Comparison of ENCODE assay signal across 24 cellular contexts in genomic region chr10:105085980-105086379, GRCh38.
DNase-seq lines count a peak whose midpoint lies in the region; ATAC-seq, FAIRE-seq and TF ChIP-seq lines count a peak whose summit lies in the region.
"Had no signal": no experiment of that assay in that cellular context is flagged by ENCODE, and none has a peak within 500 bp of the region (broad histone marks: within the 10 kb centered on the region; RNA-seq: fewer than 3 reads in every experiment).

No MANE protein-coding gene starts in this region.

- TF ChIP-seq CTCF in HepG2 (CRISPR knock-in tag; IDR thresholded peaks at IDR 0.05): no peak
- no peak for TF ChIP-seq CTCF in right lobe of liver (IDR thresholded peaks at IDR 0.05)
- TF ChIP-seq CTCF in GM12878 (IDR thresholded peaks at IDR 0.05 in 2 of 3, conservative IDR thresholded peaks at IDR 0.05 in 1 of 3; ENCODE audit: control insufficient read depth in 2 of 3, extremely low read depth in 1 of 3, insufficient read depth in 1 of 3, low read depth in 3 of 3, low read length in 3 of 3): no peak
- TF ChIP-seq CTCF in esophagus muscularis mucosa (IDR thresholded peaks at IDR 0.05): no peak
- TF ChIP-seq CTCF in transverse colon (IDR thresholded peaks at IDR 0.05): no peak

- DNase-seq in HepG2 (ENCODE audit: low spot score) (no peak), right lobe of liver (no peak), GM12878 (ENCODE audit: low read depth, low spot score) (no peak), esophagus muscularis mucosa (ENCODE audit: extremely low spot score) (peak; percentile 66), transverse colon (no peak)
- DNase-seq: ACHN; BE2C; C1 segment of cervical spinal cord; CD4-positive, alpha-beta memory T cell; CD4-positive, CD25-positive, alpha-beta regulatory T cell; CD8-positive, alpha-beta memory T cell; COR-L47; DMS 273 treated with DMSO at 0.1 percent for 48 hours; DMS153; DMS53; DMS79; DND-41; EL; GDM1 had no signal

- no peaks in the 10 kb centered on the region for H3K36me3 ChIP-seq in HepG2 (replicated peaks in 1 of 2; ENCODE audit: control insufficient read depth in 1 of 2, insufficient read depth in 2 of 2, low read length in 2 of 2)
- H3K36me3 ChIP-seq in right lobe of liver: no peaks in the 10 kb centered on the region
- H3K36me3 ChIP-seq in GM12878 (ENCODE audit: control insufficient read depth in 2 of 2, insufficient read depth in 2 of 2, low read length in 1 of 2): no peaks in the 10 kb centered on the region
- no peaks in the 10 kb centered on the region for H3K36me3 ChIP-seq in esophagus muscularis mucosa
- H3K36me3 ChIP-seq in transverse colon: no peaks in the 10 kb centered on the region
- H3K36me3 ChIP-seq: BE2C, BLaER1 had no signal

- FAIRE-seq in HepG2 (lab: Jason Lieb, UNC): no peak
- FAIRE-seq in GM12878 (lab: Jason Lieb, UNC): no peak
- FAIRE-seq: GM12891, GM19239 had no signal

- H3K27ac ChIP-seq in HepG2 (ENCODE audit: extremely low read length, insufficient read depth, low read length) (no peak overlapping the region), right lobe of liver (no peak overlapping the region), GM12878 (ENCODE audit: control insufficient read depth, insufficient read depth) (no peak overlapping the region), esophagus muscularis mucosa (replicated peaks in 1 of 4) (no peak overlapping the region), transverse colon (no peak overlapping the region)
- H3K27ac ChIP-seq: 22Rv1, BLaER1 had no signal

- SMC1A ChIA-PET in GM12878 (lab: Charles Lee; ENCODE audit: uncharacterized antibody, unreplicated experiment): no interaction called here

- TF ChIP-seq POLR2A in HepG2 (IDR thresholded peaks at IDR 0.05; ENCODE audit: insufficient read depth in 1 of 2, low read depth in 2 of 2, low read length in 2 of 2) (no peak), right lobe of liver (IDR thresholded peaks at IDR 0.05) (no peak), GM12878 (IDR thresholded peaks at IDR 0.05; ENCODE audit: low read depth, low read length) (no peak), esophagus muscularis mucosa (IDR thresholded peaks at IDR 0.05; ENCODE audit: low read depth) (no peak), transverse colon (IDR thresholded peaks at IDR 0.05) (no peak)

- CTCF ChIA-PET in HepG2 (lab: Yijun Ruan, JAX; ENCODE audit: low intra/inter-chr PET ratio, low total read pairs): no interaction called here
- CTCF ChIA-PET in GM12878 (lab: Yijun Ruan, JAX): no interaction called here

- RAD21 ChIA-PET in GM12878 (lab: Charles Lee; ENCODE audit: unreplicated experiment): no interaction called here

- TF ChIP-seq RAD21 in HepG2 (CRISPR knock-in tag; IDR thresholded peaks at IDR 0.05) (no peak), GM12878 (IDR thresholded peaks at IDR 0.05; ENCODE audit: insufficient read depth, low read depth, low read length) (no peak)

- intact Hi-C loops in HepG2 (cut with micrococcal nuclease; ENCODE audit: unreplicated experiment) (no loop called here), right lobe of liver (cut with DNase I) (no loop called here), GM12878 (cut with micrococcal nuclease; ENCODE audit: unreplicated experiment) (no loop called here), esophagus muscularis mucosa (cut with DNase I) (no loop called here), transverse colon (cut with DNase I; ENCODE audit: low total_unique reads) (no loop called here)

- H3K9ac ChIP-seq in HepG2 (ENCODE audit: insufficient read depth, low read depth, low read length) (no peak overlapping the region), GM12878 (ENCODE audit: control insufficient read depth, insufficient read depth, low read length) (no peak overlapping the region)
- H3K9ac ChIP-seq: BLaER1 had no signal

- no peaks in the 10 kb centered on the region for H3K4me1 ChIP-seq in HepG2 (ENCODE audit: insufficient read depth, low read length)
- H3K4me1 ChIP-seq in right lobe of liver: no peaks in the 10 kb centered on the region
- H3K4me1 ChIP-seq in GM12878 (ENCODE audit: control insufficient read depth, insufficient read depth, low read length): no peaks in the 10 kb centered on the region
- no peaks in the 10 kb centered on the region for H3K4me1 ChIP-seq in esophagus muscularis mucosa
- H3K4me1 ChIP-seq in transverse colon: no peaks in the 10 kb centered on the region
- H3K4me1 ChIP-seq: BE2C, BLaER1 had no signal

- H3K4me3 ChIP-seq in HepG2 (replicated peaks in 1 of 3; ENCODE audit: insufficient read depth in 1 of 3, low read depth in 2 of 3, low read length in 3 of 3): no peak overlapping the region
- H3K4me3 ChIP-seq in right lobe of liver: no peak overlapping the region
- H3K4me3 ChIP-seq in GM12878: no peak overlapping the region
- no peak overlapping the region for H3K4me3 ChIP-seq in esophagus muscularis mucosa
- no peak overlapping the region for H3K4me3 ChIP-seq in transverse colon
- H3K4me3 ChIP-seq: BLaER1 had no signal

- BruUV-seq in HepG2 (replicated peaks; lab: Mats Ljungman, UMichigan): no TSS peak
- BruUV-seq in GM12878 (replicated peaks; lab: Mats Ljungman, UMichigan): no TSS peak

- WGBS in HepG2 (ENCODE audit: low lambda C conversion rate): 0% methylated on average over 2 of the region's 2 CpGs
- WGBS in right lobe of liver (ENCODE audit: insufficient coverage, low coverage, low lambda C conversion rate, missing lambda C conversion rate): 29% methylated on average over 2 of the region's 2 CpGs
- 3% methylated on average over 2 of the region's 2 CpGs for WGBS in GM12878 (ENCODE audit: insufficient coverage, insufficient replicate concordance, low lambda C conversion rate, missing lambda C conversion rate)
- WGBS in esophagus muscularis mucosa: 68% methylated on average over 2 of the region's 2 CpGs
- 69% methylated on average over 2 of the region's 2 CpGs; no CpG with 5 or more reads in 1 of the 2 donors for WGBS in transverse colon (ENCODE audit: low coverage in 1 of 2), 2 donors

- H3K4me2 ChIP-seq in HepG2 (ENCODE audit: low read depth, low read length) (no peak overlapping the region), GM12878 (ENCODE audit: control insufficient read depth, insufficient read depth) (no peak overlapping the region)
- H3K4me2 ChIP-seq: BLaER1 had no signal

- ATAC-seq in HepG2: no peak
- no peak for ATAC-seq in right lobe of liver
- ATAC-seq in GM12878: no peak
- no peak for ATAC-seq in HG02571 (IDR thresholded peaks at IDR 0.05; ENCODE audit: unreplicated experiment)

- POLR2A ChIA-PET in HepG2 (lab: Yijun Ruan, JAX): no interaction called here
- POLR2A ChIA-PET in GM12878 (lab: Charles Lee): interaction anchor here (0.6 kb wide), 1 partner anchor 266 kb away, joined by 3 read pairs; no protein-coding TSS in a partner anchor

- H3K79me2 ChIP-seq in HepG2 (ENCODE audit: insufficient read depth, low read length) (no peaks in the 10 kb centered on the region), GM12878 (ENCODE audit: control insufficient read depth, insufficient read depth, low read length) (no peaks in the 10 kb centered on the region)

- H2AFZ ChIP-seq in HepG2 (ENCODE audit: low read length) (no peak overlapping the region), GM12878 (ENCODE audit: control insufficient read depth, low read depth, low read length) (no peak overlapping the region)

- H3K9me3 ChIP-seq in HepG2 (ENCODE audit: low read length) (no peaks in the 10 kb centered on the region), right lobe of liver (no peaks in the 10 kb centered on the region), GM12878 (replicated peaks; ENCODE audit: control insufficient read depth, insufficient read depth, low read length) (no peaks in the 10 kb centered on the region), esophagus muscularis mucosa (no peaks in the 10 kb centered on the region), transverse colon (no peaks in the 10 kb centered on the region)
- H3K9me3 ChIP-seq: BE2C, BLaER1 had no signal

- in situ Hi-C loops in HepG2 (cut with HindIII; ENCODE audit: extremely low pct_ligation_motif_present, low pct_unique_long_range_greater_than_20kb): no loop called here
- in situ Hi-C loops in GM12878 (cut with MboI): no loop called here
- in situ Hi-C loops in transverse colon (cut with MboI; ENCODE audit: low pct_ligation_motif_present in 1 of 4, low pct_unique_long_range_greater_than_20kb in 1 of 4, low sequenced_read_pairs in 3 of 4): no loop called here

- no peaks in the 10 kb centered on the region for H3K27me3 ChIP-seq in HepG2 (ENCODE audit: control insufficient read depth in 1 of 2, insufficient read depth in 2 of 2, low read length in 2 of 2)
- H3K27me3 ChIP-seq in right lobe of liver: no peaks in the 10 kb centered on the region
- no peaks in the 10 kb centered on the region for H3K27me3 ChIP-seq in GM12878 (replicated peaks in 1 of 2; ENCODE audit: control insufficient read depth in 2 of 2, insufficient read depth in 2 of 2, low read length in 1 of 2)
- no peaks in the 10 kb centered on the region for H3K27me3 ChIP-seq in esophagus muscularis mucosa
- H3K27me3 ChIP-seq in transverse colon: no peaks in the 10 kb centered on the region
- H3K27me3 ChIP-seq: BE2C, BLaER1 had no signal

- H4K20me1 ChIP-seq in HepG2 (ENCODE audit: insufficient read depth, low read length) (no peaks in the 10 kb centered on the region), GM12878 (ENCODE audit: control insufficient read depth, insufficient read depth) (no peaks in the 10 kb centered on the region)
- H4K20me1 ChIP-seq: BLaER1 had no signal

- TF ChIP-seq EP300 in HepG2 (IDR thresholded peaks at IDR 0.05; ENCODE audit: low read depth in 2 of 2, low read length in 2 of 2): no peak
- TF ChIP-seq EP300 in HepG2 (CRISPR knock-in tag; IDR thresholded peaks at IDR 0.05; ENCODE audit: borderline replicate concordance): no peak
- no peak for TF ChIP-seq EP300 in GM12878 (IDR thresholded peaks at IDR 0.05; ENCODE audit: borderline replicate concordance in 1 of 2, control insufficient read depth in 1 of 2, low read depth in 2 of 2, low read length in 2 of 2)
- TF ChIP-seq EP300 in esophagus muscularis mucosa (IDR thresholded peaks at IDR 0.05): no peak
- no peak for TF ChIP-seq EP300 in transverse colon (IDR thresholded peaks at IDR 0.05; ENCODE audit: low read depth)

TF ChIP-seq in HepG2, 621 proteins besides CTCF, POLR2A, EP300 and RAD21 (continues in another document):
- no peak for TF ChIP-seq JARID2 (CRISPR knock-in tag; IDR thresholded peaks at IDR 0.05; ENCODE audit: insufficient replicate concordance)
- no peak for TF ChIP-seq MEF2D (CRISPR knock-in tag; IDR thresholded peaks at IDR 0.05)
- no peak for TF ChIP-seq TARDBP (CRISPR knock-in tag; IDR thresholded peaks at IDR 0.05)
- no peak for TF ChIP-seq ZNF703 (CRISPR knock-in tag; IDR thresholded peaks at IDR 0.05; ENCODE audit: borderline replicate concordance)

TF ChIP-seq in GM12878, 131 proteins besides CTCF, POLR2A, EP300 and RAD21:
- TF ChIP-seq NFYA (IDR thresholded peaks at IDR 0.05; ENCODE audit: borderline replicate concordance, low read depth, low read length): no peak
- TF ChIP-seq FOS (IDR thresholded peaks at IDR 0.05; ENCODE audit: borderline replicate concordance, extremely low read depth, insufficient read length): no peak
- peak; percentile 27; the same call in 1 of the 2 replicates for TF ChIP-seq RAD51 (IDR thresholded peaks at IDR 0.05)
- no peak for TF ChIP-seq PAX8 (IDR thresholded peaks at IDR 0.05)
- no peak for TF ChIP-seq YBX1 (IDR thresholded peaks at IDR 0.05)
- no peak for TF ChIP-seq BRCA1 (IDR thresholded peaks at IDR 0.05; ENCODE audit: low read depth, low read length)

Comparison
In these comparisons a context has a peak if more than half of its experiments do, and no peak if none do; other contexts are left out.
1. Of the 75 proteins assayed by ChIP-seq in both HepG2 and GM12878: peak only in HepG2: none; only in GM12878: none; in both: RAD51; in neither: 73; mixed calls (peak in some experiments, not most) for 1.